Comparison of ENCODE assay signal across 9 cellular contexts in genomic region chr12:94145231-94145979, GRCh38. TPM values are rescaled to one million over a fixed set of nuclear protein-coding genes. Genes with fewer than 3 reads are reported as not detected.
DNase-seq lines count a peak whose midpoint lies in the region; ATAC-seq and TF ChIP-seq lines count a peak whose summit lies in the region.
"Had no signal": no experiment of that assay in that cellular context is flagged by ENCODE, and none has a peak within 500 bp of the region (broad histone marks: within the 10 kb centered on the region; RNA-seq: fewer than 3 reads in every experiment).

No MANE protein-coding gene starts in this region.

- H4K20me1 ChIP-seq in GM23248 (ENCODE audit: insufficient read depth), result no peaks in the 10 kb centered on the region

- H3K36me3 ChIP-seq in GM23248 (ENCODE audit: low read depth), result no peaks in the 10 kb centered on the region

- no peak overlapping the region for H3K4me3 ChIP-seq in AG09309 (ENCODE audit: control insufficient read depth, low read depth, low read length)
- 0 out of 2 replicates have a peak overlapping the region, but pooled peaks have one; percentile 10 for H3K4me3 ChIP-seq in GM23248

- in situ Hi-C loops in GM23248 (cut with MboI), result loop anchor here (10.0 to 25.0 kb wide), 3 partner anchors 289 to 1192 kb away; no protein-coding TSS in a partner anchor

- DNase-seq in AG09309 (ENCODE audit: low read depth) (peak; percentile 14), GM23248 (peak; percentile 70), T-helper 17 cell (no peak), iris pigment epithelial cell (ENCODE audit: low read depth) (peak; percentile 68), T1000 (lab: John Stamatoyannopoulos, UW) (no peak), NCI-H446 treated with DMSO at 0.1 percent for 48 hours (lab: John Stamatoyannopoulos, UW) (no peak)
- DNase-seq: activated B cell treated with CpG ODN at 0.5 μM for 24 hours had no signal

- H3K27me3 Mint-ChIP-seq in T-helper 17 cell, result no peaks in the 10 kb centered on the region
- H3K27me3 Mint-ChIP-seq: activated B cell treated with CpG ODN at 0.5 μM for 24 hours had no signal

- ATAC-seq in T-helper 17 cell, result no peak
- ATAC-seq in GM18909 (IDR thresholded peaks at IDR 0.05; ENCODE audit: poor library complexity, unreplicated experiment), result no peak
- no peak for ATAC-seq in GM21360 (IDR thresholded peaks at IDR 0.05; ENCODE audit: unreplicated experiment)

- WGBS in GM23248 (ENCODE audit: low coverage in 1 of 2, low lambda C conversion rate in 2 of 2, missing lambda C conversion rate in 2 of 2), 2 experiments, result 6 to 10% methylated on average over 12 of the region's 12 CpGs

- no peak overlapping the region; the same call in 1 of the 2 replicates for H2AFZ ChIP-seq in GM23248

- H3K27ac ChIP-seq in GM23248, result no peak overlapping the region

- H3K9ac ChIP-seq in GM23248, result no peak overlapping the region

- H3K4me1 ChIP-seq in GM23248 (ENCODE audit: insufficient read depth), result no peaks in the 10 kb centered on the region

- H3K4me2 ChIP-seq in GM23248 (ENCODE audit: unreplicated experiment), result peak overlapping the region; percentile 46

- no peaks in the 10 kb centered on the region for H3K9me2 ChIP-seq in GM23248 (ENCODE audit: insufficient read depth)

- H3K36me3 Mint-ChIP-seq in T-helper 17 cell (ENCODE audit: low read depth), result no peaks in the 10 kb centered on the region

- peaks cover 45% of the 10 kb centered on the region for H3K27me3 ChIP-seq in GM23248 (replicated peaks; ENCODE audit: insufficient read depth)

- H3K4me1 Mint-ChIP-seq in T-helper 17 cell, result peaks cover 11% of the 10 kb centered on the region

- H3K9me3 ChIP-seq in GM23248 (ENCODE audit: low read depth), result no peaks in the 10 kb centered on the region
- H3K9me3 ChIP-seq in T-helper 17 cell (ENCODE audit: control insufficient read depth, low read length, poor library complexity, severe bottlenecking), result no peaks in the 10 kb centered on the region

- TF ChIP-seq CTCF in AG09309 (IDR thresholded peaks at IDR 0.05; ENCODE audit: control insufficient read depth, insufficient read depth, low read depth, low read length, missing control alignments), result peak; percentile 50

- H3K27ac Mint-ChIP-seq in T-helper 17 cell, result peak overlapping the region; percentile 57
- H3K27ac Mint-ChIP-seq: activated B cell treated with CpG ODN at 0.5 μM for 24 hours had no signal

- no peak overlapping the region for H3K4me3 Mint-ChIP-seq in T-helper 17 cell
- H3K4me3 Mint-ChIP-seq: activated B cell treated with CpG ODN at 0.5 μM for 24 hours had no signal

- no peaks in the 10 kb centered on the region for H3F3A ChIP-seq in GM23248 (ENCODE audit: insufficient read depth)

- no peaks in the 10 kb centered on the region for H3K79me2 ChIP-seq in GM23248 (ENCODE audit: insufficient read depth)

RNA-seq across cellular contexts. Expression of gene PLXNC1, which starts 3.0 kb away (rescaled TPM):
- 1.9 and 2.1 TPM in 2 replicates for total RNA-seq in GM23248 (2014; rRNA removed; shearing (Covaris generic))
- 0.70 and 0.78 TPM in 2 replicates for polyA plus RNA-seq in GM23248 (2016; fragmentation: Nextera tagmentation; extraction: Ambion mirVana)
- 10 to 100 TPM; 26.5 to 30.6 TPM for total RNA-seq in T-helper 17 cell

Comparison
In these comparisons a context has a peak if more than half of its experiments do, and no peak if none do; other contexts are left out.
1. DNase-seq: peak in AG09309 (single experiment), GM23248 (single experiment) and iris pigment epithelial cell (single experiment); none in T-helper 17 cell (0 of 3), T1000 (single experiment) and NCI-H446 treated with DMSO at 0.1 percent for 48 hours (single experiment).